In genomic region chr3:188217011-188217463, GRCh38 we compare ENCODE assay signal across 13 cellular contexts.
DNase-seq lines count a peak whose midpoint lies in the region; ATAC-seq and TF ChIP-seq lines count a peak whose summit lies in the region.
"Had no signal": no experiment of that assay in that cellular context is flagged by ENCODE, and none has a peak within 500 bp of the region (broad histone marks: within the 10 kb centered on the region; RNA-seq: fewer than 3 reads in every experiment).

No MANE protein-coding gene starts in this region.

- no peaks in the 10 kb centered on the region for H3K27me3 Mint-ChIP-seq in activated naive CD8-positive, alpha-beta T cell treated with anti-CD3 and anti-CD28 coated beads, Interleukin-2, amount 50 U/mL, for 24 hours
- no peaks in the 10 kb centered on the region for H3K27me3 Mint-ChIP-seq in osteocyte (ENCODE audit: unreplicated experiment)

- H3K27me3 ChIP-seq in left ventricle myocardium inferior (ENCODE audit: low read depth) (no peaks in the 10 kb centered on the region), aorta (ENCODE audit: control insufficient read depth in 1 of 2, insufficient read depth in 2 of 2, low read length in 1 of 2) (no peaks in the 10 kb centered on the region), GM23248 (replicated peaks; ENCODE audit: insufficient read depth) (no peaks in the 10 kb centered on the region)

- DNase-seq in left ventricle myocardium inferior = no peak
- no peak for DNase-seq in left ventricle myocardium superior
- no peak for DNase-seq in activated naive CD8-positive, alpha-beta T cell treated with anti-CD3 and anti-CD28 coated beads, Interleukin-2, amount 50 U/mL, for 24 hours
- DNase-seq in osteocyte (ENCODE audit: extremely low spot score, unreplicated experiment) = no peak
- no peak for DNase-seq in aorta
- no peak for DNase-seq in globus pallidus (ENCODE audit: low spot score)
- no peak for DNase-seq in GM23248
- DNase-seq: activated CD4-positive, alpha-beta T cell treated with anti-CD3 and anti-CD28 coated beads for 1 hour; NCI-H1417 treated with DMSO at 0.1 percent for 48 hours; NCI-H774; SK-N-SH had no signal

- peaks cover 26% of the 10 kb centered on the region for H3K4me1 Mint-ChIP-seq in activated naive CD8-positive, alpha-beta T cell treated with anti-CD3 and anti-CD28 coated beads, Interleukin-2, amount 50 U/mL, for 24 hours
- H3K4me1 Mint-ChIP-seq in osteocyte (ENCODE audit: unreplicated experiment) = peaks cover 70% of the 10 kb centered on the region

- peaks cover 21% of the 10 kb centered on the region for H3F3A ChIP-seq in GM23248 (ENCODE audit: insufficient read depth)

- H3K36me3 Mint-ChIP-seq in activated naive CD8-positive, alpha-beta T cell treated with anti-CD3 and anti-CD28 coated beads, Interleukin-2, amount 50 U/mL, for 24 hours (ENCODE audit: low read depth) = peaks cover 6% of the 10 kb centered on the region
- no peaks in the 10 kb centered on the region for H3K36me3 Mint-ChIP-seq in osteocyte (ENCODE audit: unreplicated experiment)

- H3K4me3 Mint-ChIP-seq in activated naive CD8-positive, alpha-beta T cell treated with anti-CD3 and anti-CD28 coated beads, Interleukin-2, amount 50 U/mL, for 24 hours = no peak overlapping the region
- no peak overlapping the region for H3K4me3 Mint-ChIP-seq in osteocyte (ENCODE audit: unreplicated experiment)

- no peak overlapping the region for H3K4me2 ChIP-seq in GM23248 (ENCODE audit: unreplicated experiment)
- H3K4me2 ChIP-seq: SK-N-SH had no signal

- WGBS in aorta, 2 donors = 16 to 19% methylated on average over 4 of the region's 4 CpGs
- WGBS in GM23248 (ENCODE audit: low coverage in 1 of 2, low lambda C conversion rate in 2 of 2, missing lambda C conversion rate in 2 of 2), 2 experiments = 97 to 99% methylated on average over 4 of the region's 4 CpGs

- no peak overlapping the region for H2AFZ ChIP-seq in GM23248
- H2AFZ ChIP-seq: parathyroid adenoma had no signal

- intact Hi-C loops in left ventricle myocardium inferior (cut with micrococcal nuclease) (no loop called here), left ventricle myocardium superior (cut with micrococcal nuclease) (no loop called here), aorta (cut with DNase I) (loop anchor here in 1 of 2 donors (10.0 kb wide), 2 partner anchors 162 to 472 kb away; partner anchors contain the start of gene BCL6)

- H3K9me3 ChIP-seq in left ventricle myocardium inferior (replicated peaks) = no peaks in the 10 kb centered on the region
- no peaks in the 10 kb centered on the region for H3K9me3 ChIP-seq in aorta (ENCODE audit: control insufficient read depth, low read length)
- no peaks in the 10 kb centered on the region for H3K9me3 ChIP-seq in GM23248 (ENCODE audit: low read depth)
- H3K9me3 ChIP-seq: SK-N-SH had no signal

- no peak overlapping the region for H3K9ac ChIP-seq in GM23248
- H3K9ac ChIP-seq: parathyroid adenoma, SK-N-SH had no signal

- H3K36me3 ChIP-seq in left ventricle myocardium inferior = no peaks in the 10 kb centered on the region
- H3K36me3 ChIP-seq in aorta (ENCODE audit: control insufficient read depth in 1 of 2, insufficient read depth in 2 of 2, low read length in 1 of 2) = peaks cover 0 to 4% of the 10 kb centered on the region in 2 donors
- no peaks in the 10 kb centered on the region for H3K36me3 ChIP-seq in GM23248 (ENCODE audit: low read depth)

- no peak overlapping the region for H3K4me3 ChIP-seq in left ventricle myocardium inferior
- H3K4me3 ChIP-seq in aorta (ENCODE audit: low read length in 2 of 2) = peak overlapping the region in 1 of 2 donors; percentile 12
- H3K4me3 ChIP-seq in GM23248 = no peak overlapping the region

- ATAC-seq in left ventricle myocardium superior (no peak), aorta (ENCODE audit: low FRiP score) (no peak), HG03108 (IDR thresholded peaks at IDR 0.05; ENCODE audit: unreplicated experiment) (no peak)
- ATAC-seq in activated naive CD8-positive, alpha-beta T cell treated with anti-CD3 and anti-CD28 coated beads, Interleukin-2, amount 50 U/mL, for 24 hours = peak; percentile 79

- H3K9me2 ChIP-seq in GM23248 (ENCODE audit: insufficient read depth) = no peaks in the 10 kb centered on the region
- H3K9me2 ChIP-seq: SK-N-SH had no signal

- peak overlapping the region; percentile 81 for H3K27ac ChIP-seq in left ventricle myocardium inferior (replicated peaks)
- peak overlapping the region; percentile 97 to 99 for H3K27ac ChIP-seq in aorta (ENCODE audit: low read depth in 1 of 2, low read length in 2 of 2)
- H3K27ac ChIP-seq in GM23248 = no peak overlapping the region
- H3K27ac ChIP-seq: parathyroid adenoma had no signal

- H3K27ac Mint-ChIP-seq in activated naive CD8-positive, alpha-beta T cell treated with anti-CD3 and anti-CD28 coated beads, Interleukin-2, amount 50 U/mL, for 24 hours = peak overlapping the region; percentile 11
- H3K27ac Mint-ChIP-seq in osteocyte (ENCODE audit: unreplicated experiment) = peak overlapping the region; percentile 90

- in situ Hi-C loops in GM23248 (cut with MboI) = no loop called here

- H3K79me2 ChIP-seq in GM23248 (ENCODE audit: insufficient read depth) = peaks cover 96% of the 10 kb centered on the region

- no peaks in the 10 kb centered on the region for H3K9me3 Mint-ChIP-seq in activated naive CD8-positive, alpha-beta T cell treated with anti-CD3 and anti-CD28 coated beads, Interleukin-2, amount 50 U/mL, for 24 hours
- H3K9me3 Mint-ChIP-seq in osteocyte (ENCODE audit: unreplicated experiment) = no peaks in the 10 kb centered on the region

- peaks cover 92% of the 10 kb centered on the region for H3K4me1 ChIP-seq in left ventricle myocardium inferior
- peaks cover 9 to 15% of the 10 kb centered on the region in 2 donors for H3K4me1 ChIP-seq in aorta (ENCODE audit: control insufficient read depth in 1 of 2, insufficient read depth in 2 of 2, low read length in 2 of 2)
- H3K4me1 ChIP-seq in GM23248 (ENCODE audit: insufficient read depth) = peaks cover 25% of the 10 kb centered on the region

- H4K20me1 ChIP-seq in GM23248 (ENCODE audit: insufficient read depth) = peaks cover 3% of the 10 kb centered on the region; the same call in 1 of the 2 replicates

- no peak for TF ChIP-seq CTCF in left ventricle myocardium inferior (IDR thresholded peaks at IDR 0.05; ENCODE audit: borderline replicate concordance)
- TF ChIP-seq CTCF in osteocyte (IDR thresholded peaks at IDR 0.05) = no peak
